Comparison of ENCODE assay signal across 20 cellular contexts in the genomic region with DNA sequence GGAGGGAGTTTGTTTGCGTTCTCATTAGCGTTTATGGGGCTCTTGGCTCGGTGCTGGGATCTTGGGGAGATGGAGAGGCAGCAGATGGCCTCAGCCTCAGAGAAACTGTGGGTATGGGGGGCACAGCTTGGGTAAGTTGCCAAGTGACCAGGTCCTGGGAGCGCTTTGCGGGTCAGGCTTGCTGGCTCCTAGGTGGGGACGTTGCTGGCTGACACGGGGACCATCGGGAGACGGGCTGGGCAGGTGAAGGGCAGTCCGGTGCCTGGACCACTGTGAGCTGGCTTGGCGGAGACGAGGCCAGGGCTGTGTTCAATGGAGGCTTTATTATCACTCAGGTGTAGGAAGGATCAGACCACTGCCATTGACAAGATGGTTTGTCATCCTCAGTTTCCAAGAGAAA. TPM values are rescaled to one million over a fixed set of nuclear protein-coding genes. Genes with fewer than 3 reads are reported as not detected.
A peak's percentile ranks its signal among the peaks of the same experiment; 100 is the strongest.
DNase-seq lines count a peak whose midpoint lies in the region; ATAC-seq and TF ChIP-seq lines count a peak whose summit lies in the region.
"Had no signal": no experiment of that assay in that cellular context is flagged by ENCODE, and none has a peak within 500 bp of the region (broad histone marks: within the 10 kb centered on the region; RNA-seq: fewer than 3 reads in every experiment).

No MANE protein-coding gene starts in this region.

- TF ChIP-seq POLR2A in transverse colon (IDR thresholded peaks at IDR 0.05): no peak

- no peaks in the 10 kb centered on the region for H3K36me3 ChIP-seq in transverse colon
- H3K36me3 ChIP-seq in lower lobe of right lung: peaks cover 11% of the 10 kb centered on the region
- H3K36me3 ChIP-seq: MG63, tibial artery had no signal

- H3K4me1 ChIP-seq in transverse colon (peaks cover 0 to 10% (median 0%) of the 10 kb centered on the region in 4 donors), lower lobe of right lung (peaks cover 32% of the 10 kb centered on the region)
- H3K4me1 ChIP-seq: tibial artery had no signal

- intact Hi-C loops in cardiac septum (cut with DNase I): no loop called here
- intact Hi-C loops in Right ventricle myocardium superior (cut with DNase I): no loop called here
- intact Hi-C loops in activated T-helper 1 cell treated with anti-CD3 and anti-CD28 coated beads, Interleukin-12 subunit alpha, Interleukin-12 subunit beta, Interleukin-2, Interleukin-4 antibody, amounts not matched to agents 30 ng/mL and 10 ng/mL and 1 ng/mL, durations not matched to agents 14 hours and 24 hours and 36 hours (cut with micrococcal nuclease): no loop called here
- intact Hi-C loops in transverse colon (cut with DNase I; ENCODE audit: low total_unique reads): no loop called here
- intact Hi-C loops in lower lobe of right lung (cut with DNase I): no loop called here

- peaks cover 16% of the 10 kb centered on the region for H3K9me3 Mint-ChIP-seq in activated T-helper 1 cell treated with anti-CD3 and anti-CD28 coated beads, Interleukin-12 subunit alpha, Interleukin-12 subunit beta, Interleukin-2, Interleukin-4 antibody, amounts not matched to agents 30 ng/mL and 10 ng/mL and 1 ng/mL, durations not matched to agents 14 hours and 24 hours and 36 hours
- H3K9me3 Mint-ChIP-seq in mesothelial cell of epicardium: peaks cover 15% of the 10 kb centered on the region
- H3K9me3 Mint-ChIP-seq: stimulated activated naive B cell treated with anti-CD40 and anti-IgM and Interleukin-4, amounts not matched to agents 10 μg/mL and 1 μg/mL and 100 μg/mL, for 72 hours had no signal

- no peak overlapping the region for H3K4me3 ChIP-seq in transverse colon
- no peak overlapping the region for H3K4me3 ChIP-seq in lower lobe of right lung
- H3K4me3 ChIP-seq: dorsolateral prefrontal cortex, MG63, tibial artery had no signal

- no peak for TF ChIP-seq EP300 in transverse colon (IDR thresholded peaks at IDR 0.05; ENCODE audit: low read depth)

- peak overlapping the region; percentile 45 for H3K27ac Mint-ChIP-seq in activated T-helper 1 cell treated with anti-CD3 and anti-CD28 coated beads, Interleukin-12 subunit alpha, Interleukin-12 subunit beta, Interleukin-2, Interleukin-4 antibody, amounts not matched to agents 30 ng/mL and 10 ng/mL and 1 ng/mL, durations not matched to agents 14 hours and 24 hours and 36 hours
- H3K27ac Mint-ChIP-seq in mesothelial cell of epicardium: peak overlapping the region; percentile 99
- H3K27ac Mint-ChIP-seq: stimulated activated naive B cell treated with anti-CD40 and anti-IgM and Interleukin-4, amounts not matched to agents 10 μg/mL and 1 μg/mL and 100 μg/mL, for 72 hours had no signal

- H3K4me1 Mint-ChIP-seq in activated T-helper 1 cell treated with anti-CD3 and anti-CD28 coated beads, Interleukin-12 subunit alpha, Interleukin-12 subunit beta, Interleukin-2, Interleukin-4 antibody, amounts not matched to agents 30 ng/mL and 10 ng/mL and 1 ng/mL, durations not matched to agents 14 hours and 24 hours and 36 hours (ENCODE audit: low read depth): peaks cover 72% of the 10 kb centered on the region
- H3K4me1 Mint-ChIP-seq in mesothelial cell of epicardium: peaks cover 64% of the 10 kb centered on the region

- TF ChIP-seq CTCF in mesothelial cell of epicardium (IDR thresholded peaks at IDR 0.05; ENCODE audit: unreplicated experiment) (no peak), transverse colon (IDR thresholded peaks at IDR 0.05) (no peak), lower lobe of right lung (IDR thresholded peaks at IDR 0.05) (no peak)

- DNase-seq in cardiac septum (ENCODE audit: low spot score) (peak; percentile 43), Right ventricle myocardium superior (no peak), mesothelial cell of epicardium (ENCODE audit: low spot score in 2 of 2, unreplicated experiment in 2 of 2) (no peak), NAMALWA (ENCODE audit: low spot score) (no peak), cortex of kidney (lab: John Stamatoyannopoulos, UW) (no peak), transverse colon (no peak), lower lobe of right lung (no peak)
- no peak for DNase-seq in activated T-helper 1 cell treated with anti-CD3 and anti-CD28 coated beads, Interleukin-12 subunit alpha, Interleukin-12 subunit beta, Interleukin-2, Interleukin-4 antibody, amounts not matched to agents 30 ng/mL and 10 ng/mL and 1 ng/mL, durations not matched to agents 14 hours and 24 hours and 36 hours (ENCODE audit: low spot score)
- DNase-seq: Caco-2; dorsolateral prefrontal cortex; HCEC 1CT; left cardiac atrium; MG63; midbrain; NCI-H1930; NCI-H524; occipital lobe; stimulated activated naive B cell treated with anti-CD40 and anti-IgM and Interleukin-4, amounts not matched to agents 10 μg/mL and 1 μg/mL and 100 μg/mL, for 72 hours had no signal

- no peaks in the 10 kb centered on the region for H3K9me3 ChIP-seq in transverse colon
- no peaks in the 10 kb centered on the region for H3K9me3 ChIP-seq in lower lobe of right lung
- H3K9me3 ChIP-seq: tibial artery had no signal

- ATAC-seq in Right ventricle myocardium superior (ENCODE audit: poor library complexity) (no peak), lower lobe of right lung (no peak)
- ATAC-seq: left cardiac atrium; Right ventricle myocardium inferior; stimulated activated naive B cell treated with anti-CD40 and anti-IgM and Interleukin-4, amounts not matched to agents 10 μg/mL and 1 μg/mL and 100 μg/mL, for 72 hours had no signal

- no peaks in the 10 kb centered on the region for H3K27me3 ChIP-seq in transverse colon
- no peaks in the 10 kb centered on the region for H3K27me3 ChIP-seq in lower lobe of right lung (ENCODE audit: low read depth)
- H3K27me3 ChIP-seq: dorsolateral prefrontal cortex, MG63 had no signal

- H3K4me3 Mint-ChIP-seq in activated T-helper 1 cell treated with anti-CD3 and anti-CD28 coated beads, Interleukin-12 subunit alpha, Interleukin-12 subunit beta, Interleukin-2, Interleukin-4 antibody, amounts not matched to agents 30 ng/mL and 10 ng/mL and 1 ng/mL, durations not matched to agents 14 hours and 24 hours and 36 hours: no peak overlapping the region
- H3K4me3 Mint-ChIP-seq in mesothelial cell of epicardium: peak overlapping the region; percentile 49
- H3K4me3 Mint-ChIP-seq: stimulated activated naive B cell treated with anti-CD40 and anti-IgM and Interleukin-4, amounts not matched to agents 10 μg/mL and 1 μg/mL and 100 μg/mL, for 72 hours had no signal

- H3K27ac ChIP-seq in transverse colon: no peak overlapping the region
- H3K27ac ChIP-seq in lower lobe of right lung: no peak overlapping the region
- H3K27ac ChIP-seq: dorsolateral prefrontal cortex, tibial artery had no signal

- in situ Hi-C loops in transverse colon (cut with MboI; ENCODE audit: low pct_ligation_motif_present in 1 of 4, low pct_unique_long_range_greater_than_20kb in 1 of 4, low sequenced_read_pairs in 3 of 4): no loop called here

- H3K36me3 Mint-ChIP-seq in activated T-helper 1 cell treated with anti-CD3 and anti-CD28 coated beads, Interleukin-12 subunit alpha, Interleukin-12 subunit beta, Interleukin-2, Interleukin-4 antibody, amounts not matched to agents 30 ng/mL and 10 ng/mL and 1 ng/mL, durations not matched to agents 14 hours and 24 hours and 36 hours (ENCODE audit: low read depth): peaks cover 59% of the 10 kb centered on the region
- peaks cover 24% of the 10 kb centered on the region for H3K36me3 Mint-ChIP-seq in mesothelial cell of epicardium

- WGBS in transverse colon (ENCODE audit: low coverage in 1 of 2), 2 donors: 91% methylated on average over 12 of the region's 12 CpGs; no CpG with 5 or more reads in 1 of the 2 donors

- H3K27me3 Mint-ChIP-seq in activated T-helper 1 cell treated with anti-CD3 and anti-CD28 coated beads, Interleukin-12 subunit alpha, Interleukin-12 subunit beta, Interleukin-2, Interleukin-4 antibody, amounts not matched to agents 30 ng/mL and 10 ng/mL and 1 ng/mL, durations not matched to agents 14 hours and 24 hours and 36 hours (ENCODE audit: insufficient read depth): no peaks in the 10 kb centered on the region
- no peaks in the 10 kb centered on the region for H3K27me3 Mint-ChIP-seq in mesothelial cell of epicardium (ENCODE audit: low read depth)
- H3K27me3 Mint-ChIP-seq: stimulated activated naive B cell treated with anti-CD40 and anti-IgM and Interleukin-4, amounts not matched to agents 10 μg/mL and 1 μg/mL and 100 μg/mL, for 72 hours had no signal

RNA-seq across cellular contexts. Expression of a gene that starts 30.0 kb away (rescaled TPM):
- total RNA-seq in cardiac septum (2.6 TPM), Right ventricle myocardium superior (2.7 TPM), mesothelial cell of epicardium (36.3 to 41.9 TPM (median 39.5 TPM) in 3 replicates), transverse colon (1 to 10 TPM in 3 of 4 donors, not detected in 1; 5.2 to 9.7 (median 6.0) TPM), lower lobe of right lung (23.9 TPM)
- 43.9 and 44.0 TPM in 2 replicates for total RNA-seq in activated T-helper 1 cell treated with anti-CD3 and anti-CD28 coated beads, Interleukin-12 subunit alpha, Interleukin-12 subunit beta, Interleukin-2, Interleukin-4 antibody, amounts not matched to agents 30 ng/mL and 10 ng/mL and 1 ng/mL, durations not matched to agents 14 hours and 24 hours and 36 hours
